ENCODE assay signal across 8 cellular contexts in genomic region chr15:60478633-60479360, GRCh38. TPM values are rescaled to one million over a fixed set of nuclear protein-coding genes. Genes with fewer than 3 reads are reported as not detected.
DNase-seq lines count a peak whose midpoint lies in the region; ATAC-seq, FAIRE-seq and TF ChIP-seq lines count a peak whose summit lies in the region.

Gene ICE2 (minus strand): TSS chr15:60479142. CDS start chr15:60477977, 1,165 bp downstream.

- peak within 1 kb of the TSS; percentile 96 to 99 for H3K9ac ChIP-seq in colonic mucosa (ENCODE audit: low read depth in 2 of 2, low read length in 2 of 2)

- H3K36me3 ChIP-seq in BE2C (peaks cover 4% of the 10 kb centered on the region), colonic mucosa (no peaks in the 10 kb centered on the region)

- peak; percentile 97 for FAIRE-seq in GM19239 (lab: Jason Lieb, UNC)

- H3K27ac ChIP-seq in colonic mucosa, result peak within 1 kb of the TSS; percentile 94

- no peaks in the 10 kb centered on the region for H3K9me3 ChIP-seq in BE2C
- no peaks in the 10 kb centered on the region for H3K9me3 ChIP-seq in colonic mucosa

- no peak for TF ChIP-seq CTCF in BE2C (IDR thresholded peaks at IDR 0.05; ENCODE audit: low read depth, low read length)
- no peak for TF ChIP-seq CTCF in colonic mucosa (IDR thresholded peaks at IDR 0.05)

- intact Hi-C loops in colonic mucosa (cut with DNase I), result no loop called here

- DNase-seq in BE2C, result peak; percentile 96
- peak; percentile 57 for DNase-seq in GM19239 (ENCODE audit: insufficient read length, low spot score)
- DNase-seq in NCI-H524 treated with DMSO at 0.1 percent for 48 hours (lab: John Stamatoyannopoulos, UW), result peak; percentile 74
- peak; percentile 98 for DNase-seq in activated CD4-positive, alpha-beta T cell treated with anti-CD3 and anti-CD28 coated beads for 48 hours
- peak; percentile 98 for DNase-seq in colonic mucosa
- peak; percentile 95 for DNase-seq in kidney tubule cell (ENCODE audit: low spot score)
- peak; percentile 92 to 96 (median 92) for DNase-seq in stimulated activated CD4-positive, alpha-beta T cell treated with anti-CD3 and anti-CD28 coated beads, Interleukin-1b, Interleukin-23, amount 100 ng/mL, for 24 hours (ENCODE audit: low read depth in 4 of 4, low spot score in 1 of 4)

- H3K4me3 ChIP-seq in BE2C (ENCODE audit: low read depth, low read length) (peak within 1 kb of the TSS; percentile 98), colonic mucosa (peak within 1 kb of the TSS; percentile 71)

- H3K4me1 ChIP-seq in BE2C (peaks cover 5% of the 10 kb centered on the region; the same call in 1 of the 2 replicates), colonic mucosa (no peaks in the 10 kb centered on the region)

- ATAC-seq in HG03457 (IDR thresholded peaks at IDR 0.05; ENCODE audit: unreplicated experiment), result peak; percentile 75

- no peaks in the 10 kb centered on the region for H3K27me3 ChIP-seq in BE2C
- H3K27me3 ChIP-seq in colonic mucosa, result no peaks in the 10 kb centered on the region

RNA-seq across cellular contexts. Expression of gene ICE2, which starts in this region (rescaled TPM):
- polyA plus RNA-seq in BE2C (2012; ENCODE audit: insufficient read depth, insufficient read length, low read depth), result 48.5 TPM
- total RNA-seq in colonic mucosa, result 10 to 100 TPM; 37.3 to 37.7 TPM

Comparison
In these comparisons a context has a peak if more than half of its experiments do, and no peak if none do; other contexts are left out.
1. Peak in every context shown above with its lines: DNase-seq, ATAC-seq, H3K4me3 ChIP-seq and H3K27ac ChIP-seq.